In the genomic region with DNA sequence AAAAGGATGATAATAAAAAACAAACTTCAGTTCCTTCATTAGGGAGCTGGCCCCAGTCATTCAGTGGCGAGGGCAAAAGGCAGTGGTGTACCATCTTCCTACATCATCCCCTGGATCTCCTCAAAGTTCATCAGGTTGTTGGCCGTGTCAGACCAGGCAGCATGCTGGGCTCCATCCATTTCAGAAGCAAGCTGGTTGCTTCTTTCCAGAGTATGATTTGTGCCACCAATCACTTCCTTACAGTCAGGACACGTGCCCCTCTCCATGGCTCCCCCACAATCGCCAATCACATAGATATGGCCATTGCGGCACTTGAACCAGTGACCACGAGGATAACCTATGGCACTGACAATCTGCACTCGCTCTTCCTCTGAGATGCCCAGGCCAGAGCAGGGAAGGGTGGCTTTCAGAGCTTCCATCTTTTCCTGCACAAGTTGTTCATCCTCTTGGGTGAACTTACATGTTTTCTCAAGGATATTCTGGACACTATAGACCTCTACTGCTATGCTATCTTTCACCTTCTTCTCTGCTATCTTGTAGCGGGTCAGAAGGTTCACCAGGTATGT, we compare ENCODE assay signal across 1 cellular context.
TF ChIP-seq lines count a peak whose summit lies in the region.

No MANE protein-coding gene starts in this region.

TF ChIP-seq in GM12878, 131 proteins besides CTCF, POLR2A, EP300 and RAD21:
- peak; percentile 58; the same call in 1 of the 2 replicates for TF ChIP-seq POLR2AphosphoS5 (IDR thresholded peaks at IDR 0.05; ENCODE audit: low read length)
- TF ChIP-seq, protein P1, sequence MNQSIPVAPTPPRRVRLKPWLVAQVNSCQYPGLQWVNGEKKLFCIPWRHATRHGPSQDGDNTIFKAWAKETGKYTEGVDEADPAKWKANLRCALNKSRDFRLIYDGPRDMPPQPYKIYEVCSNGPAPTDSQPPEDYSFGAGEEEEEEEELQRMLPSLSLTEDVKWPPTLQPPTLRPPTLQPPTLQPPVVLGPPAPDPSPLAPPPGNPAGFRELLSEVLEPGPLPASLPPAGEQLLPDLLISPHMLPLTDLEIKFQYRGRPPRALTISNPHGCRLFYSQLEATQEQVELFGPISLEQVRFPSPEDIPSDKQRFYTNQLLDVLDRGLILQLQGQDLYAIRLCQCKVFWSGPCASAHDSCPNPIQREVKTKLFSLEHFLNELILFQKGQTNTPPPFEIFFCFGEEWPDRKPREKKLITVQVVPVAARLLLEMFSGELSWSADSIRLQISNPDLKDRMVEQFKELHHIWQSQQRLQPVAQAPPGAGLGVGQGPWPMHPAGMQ (IDR thresholded peaks at IDR 0.05; ENCODE audit: borderline replicate concordance): no peak
- no peak for TF ChIP-seq NFYA (IDR thresholded peaks at IDR 0.05; ENCODE audit: borderline replicate concordance, low read depth, low read length)
- TF ChIP-seq, protein P2, sequence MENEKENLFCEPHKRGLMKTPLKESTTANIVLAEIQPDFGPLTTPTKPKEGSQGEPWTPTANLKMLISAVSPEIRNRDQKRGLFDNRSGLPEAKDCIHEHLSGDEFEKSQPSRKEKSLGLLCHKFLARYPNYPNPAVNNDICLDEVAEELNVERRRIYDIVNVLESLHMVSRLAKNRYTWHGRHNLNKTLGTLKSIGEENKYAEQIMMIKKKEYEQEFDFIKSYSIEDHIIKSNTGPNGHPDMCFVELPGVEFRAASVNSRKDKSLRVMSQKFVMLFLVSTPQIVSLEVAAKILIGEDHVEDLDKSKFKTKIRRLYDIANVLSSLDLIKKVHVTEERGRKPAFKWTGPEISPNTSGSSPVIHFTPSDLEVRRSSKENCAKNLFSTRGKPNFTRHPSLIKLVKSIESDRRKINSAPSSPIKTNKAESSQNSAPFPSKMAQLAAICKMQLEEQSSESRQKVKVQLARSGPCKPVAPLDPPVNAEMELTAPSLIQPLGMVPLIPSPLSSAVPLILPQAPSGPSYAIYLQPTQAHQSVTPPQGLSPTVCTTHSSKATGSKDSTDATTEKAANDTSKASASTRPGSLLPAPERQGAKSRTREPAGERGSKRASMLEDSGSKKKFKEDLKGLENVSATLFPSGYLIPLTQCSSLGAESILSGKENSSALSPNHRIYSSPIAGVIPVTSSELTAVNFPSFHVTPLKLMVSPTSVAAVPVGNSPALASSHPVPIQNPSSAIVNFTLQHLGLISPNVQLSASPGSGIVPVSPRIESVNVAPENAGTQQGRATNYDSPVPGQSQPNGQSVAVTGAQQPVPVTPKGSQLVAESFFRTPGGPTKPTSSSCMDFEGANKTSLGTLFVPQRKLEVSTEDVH (IDR thresholded peaks at IDR 0.05; ENCODE audit: low read depth, partially characterized antibody): no peak
- TF ChIP-seq POLR2AphosphoS2 (IDR thresholded peaks at IDR 0.05; ENCODE audit: low read depth, low read length): no peak
- no peak for TF ChIP-seq EED (IDR thresholded peaks at IDR 0.05; ENCODE audit: low read depth)
- TF ChIP-seq CREM (IDR thresholded peaks at IDR 0.05; ENCODE audit: low read depth): no peak
- TF ChIP-seq HCFC1 (IDR thresholded peaks at IDR 0.05; ENCODE audit: low read length): no peak
